7 cellular contexts compared by ENCODE assay signal in genomic region chr3:183253364-183253960, GRCh38. TPM values are rescaled to one million over a fixed set of nuclear protein-coding genes. Genes with fewer than 3 reads are reported as not detected.
DNase-seq lines count a peak whose midpoint lies in the region; ATAC-seq and TF ChIP-seq lines count a peak whose summit lies in the region.

No MANE protein-coding gene starts in this region.

- no peaks in the 10 kb centered on the region for H3K27me3 ChIP-seq in vagina

- DNase-seq in NCI-H146 (lab: John Stamatoyannopoulos, UW) (peak; percentile 75), fibroblast of the aortic adventitia (ENCODE audit: low read depth) (peak; percentile 67), vagina (ENCODE audit: extremely low spot score in 2 of 2) (no peak)
- no peak for DNase-seq in activated T-helper 2 cell treated with anti-CD3 and anti-CD28 coated beads, Interferon-gamma antibody, Interleukin-2, Interleukin-4, amounts not matched to agents 10 μg/mL and 5 μg/mL and 100 μg/mL, durations not matched to agents 14 hours and 24 hours and 36 hours (ENCODE audit: low spot score)
- peak in 4 of 10 donors; percentile 11 to 26 (median 24) for DNase-seq in naive thymus-derived CD8-positive, alpha-beta T cell

- no peak for TF ChIP-seq POLR2A in vagina (IDR thresholded peaks at IDR 0.05)

- intact Hi-C loops in activated T-helper 2 cell treated with anti-CD3 and anti-CD28 coated beads, Interferon-gamma antibody, Interleukin-2, Interleukin-4, amounts not matched to agents 10 μg/mL and 5 μg/mL and 100 μg/mL, durations not matched to agents 14 hours and 24 hours and 36 hours (cut with micrococcal nuclease), result loop anchor here (1.0 to 5.0 kb wide), 3 partner anchors 13 to 66 kb away; no protein-coding TSS in a partner anchor
- intact Hi-C loops in vagina (cut with DNase I), result no loop called here

- peaks cover 23% of the 10 kb centered on the region for H3K4me1 Mint-ChIP-seq in activated T-helper 2 cell treated with anti-CD3 and anti-CD28 coated beads, Interferon-gamma antibody, Interleukin-2, Interleukin-4, amounts not matched to agents 10 μg/mL and 5 μg/mL and 100 μg/mL, durations not matched to agents 14 hours and 24 hours and 36 hours (ENCODE audit: low read depth)
- H3K4me1 Mint-ChIP-seq in naive thymus-derived CD8-positive, alpha-beta T cell, result peaks cover 2 to 11% (median 7%) of the 10 kb centered on the region in 4 donors

- peaks cover 29% of the 10 kb centered on the region for H3K36me3 Mint-ChIP-seq in activated T-helper 2 cell treated with anti-CD3 and anti-CD28 coated beads, Interferon-gamma antibody, Interleukin-2, Interleukin-4, amounts not matched to agents 10 μg/mL and 5 μg/mL and 100 μg/mL, durations not matched to agents 14 hours and 24 hours and 36 hours (ENCODE audit: low read depth)
- peaks cover 7 to 9% (median 8%) of the 10 kb centered on the region in 3 donors for H3K36me3 Mint-ChIP-seq in naive thymus-derived CD8-positive, alpha-beta T cell

- H3K4me3 Mint-ChIP-seq in activated T-helper 2 cell treated with anti-CD3 and anti-CD28 coated beads, Interferon-gamma antibody, Interleukin-2, Interleukin-4, amounts not matched to agents 10 μg/mL and 5 μg/mL and 100 μg/mL, durations not matched to agents 14 hours and 24 hours and 36 hours (ENCODE audit: low read depth), result peak overlapping the region; percentile 85
- H3K4me3 Mint-ChIP-seq in naive thymus-derived CD8-positive, alpha-beta T cell, result peak overlapping the region; percentile 69 to 87 (median 78)

- no peaks in the 10 kb centered on the region for H3K36me3 ChIP-seq in vagina

- H3K4me1 ChIP-seq in vagina, result peaks cover 20% of the 10 kb centered on the region

- peak overlapping the region; percentile 97 for H3K27ac ChIP-seq in vagina

- peak overlapping the region; percentile 76 for H3K27ac Mint-ChIP-seq in activated T-helper 2 cell treated with anti-CD3 and anti-CD28 coated beads, Interferon-gamma antibody, Interleukin-2, Interleukin-4, amounts not matched to agents 10 μg/mL and 5 μg/mL and 100 μg/mL, durations not matched to agents 14 hours and 24 hours and 36 hours
- peak overlapping the region in 3 of 10 donors; percentile 12 to 47 (median 34) for H3K27ac Mint-ChIP-seq in naive thymus-derived CD8-positive, alpha-beta T cell

- ATAC-seq in naive thymus-derived CD8-positive, alpha-beta T cell, result peak; percentile 58 to 66
- ATAC-seq in GM19455 (IDR thresholded peaks at IDR 0.05; ENCODE audit: unreplicated experiment), result no peak

- H3K9me3 Mint-ChIP-seq in activated T-helper 2 cell treated with anti-CD3 and anti-CD28 coated beads, Interferon-gamma antibody, Interleukin-2, Interleukin-4, amounts not matched to agents 10 μg/mL and 5 μg/mL and 100 μg/mL, durations not matched to agents 14 hours and 24 hours and 36 hours, result no peaks in the 10 kb centered on the region
- peaks cover 0 to 2% (median 0%) of the 10 kb centered on the region in 9 donors for H3K9me3 Mint-ChIP-seq in naive thymus-derived CD8-positive, alpha-beta T cell

- no peaks in the 10 kb centered on the region for H3K9me3 ChIP-seq in vagina

- no peak for TF ChIP-seq CTCF in GM12875 (IDR thresholded peaks at IDR 0.05; ENCODE audit: borderline replicate concordance, insufficient read depth, low read depth, low read length)
- TF ChIP-seq CTCF in fibroblast of the aortic adventitia (IDR thresholded peaks at IDR 0.05; ENCODE audit: insufficient read depth, low read length), result no peak
- TF ChIP-seq CTCF in vagina (IDR thresholded peaks at IDR 0.05), result no peak

- POLR2A ChIA-PET in naive thymus-derived CD8-positive, alpha-beta T cell (lab: Charles Lee), result no interaction called here

- H3K27me3 Mint-ChIP-seq in activated T-helper 2 cell treated with anti-CD3 and anti-CD28 coated beads, Interferon-gamma antibody, Interleukin-2, Interleukin-4, amounts not matched to agents 10 μg/mL and 5 μg/mL and 100 μg/mL, durations not matched to agents 14 hours and 24 hours and 36 hours (ENCODE audit: low read depth), result no peaks in the 10 kb centered on the region
- H3K27me3 Mint-ChIP-seq in naive thymus-derived CD8-positive, alpha-beta T cell, result peaks cover 33 to 69% (median 39%) of the 10 kb centered on the region in 5 donors

- H3K4me3 ChIP-seq in GM12875 (ENCODE audit: low read depth, low read length) (peak overlapping the region; percentile 40), fibroblast of the aortic adventitia (ENCODE audit: low read depth, low read length) (peak overlapping the region; percentile 80), vagina (peak overlapping the region; percentile 69 to 94)

RNA-seq across cellular contexts. Expression of gene B3GNT5, which starts 0.4 kb away (rescaled TPM):
- 41.0 and 41.7 TPM in 2 replicates for total RNA-seq in activated T-helper 2 cell treated with anti-CD3 and anti-CD28 coated beads, Interferon-gamma antibody, Interleukin-2, Interleukin-4, amounts not matched to agents 10 μg/mL and 5 μg/mL and 100 μg/mL, durations not matched to agents 14 hours and 24 hours and 36 hours
- 4.7 and 10.4 TPM in 2 replicates for total RNA-seq in fibroblast of the aortic adventitia (ENCODE audit: low replicate concordance)
- not detected for total RNA-seq in naive thymus-derived CD8-positive, alpha-beta T cell
- not detected for polyA plus RNA-seq in naive thymus-derived CD8-positive, alpha-beta T cell
- total RNA-seq in vagina, result 20.4 TPM

Comparison
In these comparisons a context has a peak if more than half of its experiments do, and no peak if none do; other contexts are left out.
1. DNase-seq: peak in NCI-H146 (single experiment) and fibroblast of the aortic adventitia (single experiment); none in activated T-helper 2 cell treated with anti-CD3 and anti-CD28 coated beads, Interferon-gamma antibody, Interleukin-2, Interleukin-4, amounts not matched to agents 10 μg/mL and 5 μg/mL and 100 μg/mL, durations not matched to agents 14 hours and 24 hours and 36 hours (single experiment) and vagina (0 of 2).
2. Peak in every context shown above with its lines, with median percentiles within 50 percentile points of each other: H3K4me3 ChIP-seq.